ENCODE assay signal across 23 cellular contexts in genomic region chr16:3569851-3570250, GRCh38. TPM values are rescaled to one million over a fixed set of nuclear protein-coding genes. Genes with fewer than 3 reads are reported as not detected.
DNase-seq lines count a peak whose midpoint lies in the region; ATAC-seq, FAIRE-seq and TF ChIP-seq lines count a peak whose summit lies in the region.
"Had no signal": no experiment of that assay in that cellular context is flagged by ENCODE, and none has a peak within 500 bp of the region (broad histone marks: within the 10 kb centered on the region; RNA-seq: fewer than 3 reads in every experiment).

No MANE protein-coding gene starts in this region.

- H3K36me3 ChIP-seq in CD8-positive, alpha-beta T cell (ENCODE audit: insufficient read depth, low read length), result peaks cover 10% of the 10 kb centered on the region
- H3K36me3 ChIP-seq in K562 (ENCODE audit: control insufficient read depth, insufficient read depth, low read length), result no peaks in the 10 kb centered on the region
- H3K36me3 ChIP-seq in naive thymus-derived CD4-positive, alpha-beta T cell (ENCODE audit: control insufficient read depth in 2 of 3, insufficient read depth in 3 of 3, low read length in 3 of 3), result peaks cover 0 to 64% (median 14%) of the 10 kb centered on the region in 3 experiments
- no peaks in the 10 kb centered on the region for H3K36me3 ChIP-seq in SK-N-SH (replicated peaks in 1 of 2; ENCODE audit: control insufficient read depth in 1 of 2, insufficient read depth in 2 of 2, low read length in 1 of 2)
- H3K36me3 ChIP-seq: BE2C, HAP-1 had no signal

- no peaks in the 10 kb centered on the region for H3K9me2 ChIP-seq in SK-N-SH

- TF ChIP-seq POLR2A in K562 (conservative IDR thresholded peaks at IDR 0.05), result no peak

- CTCF ChIA-PET in CD4-positive, alpha-beta T cell (lab: Charles Lee), result no interaction called here
- CTCF ChIA-PET in CD8-positive, alpha-beta T cell (lab: Charles Lee), result no interaction called here
- CTCF ChIA-PET in K562 (lab: Yijun Ruan, JAX; ENCODE audit: low intra/inter-chr PET ratio), result no interaction called here
- CTCF ChIA-PET in naive thymus-derived CD4-positive, alpha-beta T cell (lab: Charles Lee), result no interaction called here
- CTCF ChIA-PET in SK-N-SH (lab: Yijun Ruan, JAX), result no interaction called here

- H4K20me1 ChIP-seq in K562 (replicated peaks; ENCODE audit: control insufficient read depth, insufficient read depth, low read length) (no peaks in the 10 kb centered on the region), SK-N-SH (ENCODE audit: insufficient read depth) (no peaks in the 10 kb centered on the region)

- no peaks in the 10 kb centered on the region for H3K27me3 ChIP-seq in CD4-positive, alpha-beta T cell (ENCODE audit: control insufficient read depth, insufficient read depth, low read length)
- H3K27me3 ChIP-seq in CD8-positive, alpha-beta T cell (ENCODE audit: insufficient read depth, low read length), result no peaks in the 10 kb centered on the region
- H3K27me3 ChIP-seq in K562 (ENCODE audit: control insufficient read depth in 2 of 2, insufficient read depth in 2 of 2, low read length in 2 of 2), result peaks cover 3% of the 10 kb centered on the region in 2 experiments; a peak in 4 of 5 replicates
- H3K27me3 ChIP-seq in naive thymus-derived CD4-positive, alpha-beta T cell (ENCODE audit: control insufficient read depth in 2 of 2, insufficient read depth in 2 of 2, low read length in 2 of 2), result no peaks in the 10 kb centered on the region
- no peaks in the 10 kb centered on the region for H3K27me3 ChIP-seq in SK-N-SH (ENCODE audit: insufficient read depth)
- H3K27me3 ChIP-seq: BE2C had no signal

- no peaks in the 10 kb centered on the region for H3F3A ChIP-seq in SK-N-SH (replicated peaks; ENCODE audit: insufficient read depth)

- intact Hi-C loops in CD4-positive, alpha-beta T cell (cut with DNase I, micrococcal nuclease), result no loop called here
- intact Hi-C loops in CD8-positive, alpha-beta T cell (cut with DNase I, micrococcal nuclease), result no loop called here
- intact Hi-C loops in K562 (cut with micrococcal nuclease), result no loop called here
- intact Hi-C loops in naive thymus-derived CD4-positive, alpha-beta T cell (cut with micrococcal nuclease), result loop anchor here in 1 of 2 donors (10.0 kb wide), 1 partner anchor 415 kb away; no protein-coding TSS in a partner anchor

- H3K27ac Mint-ChIP-seq in CD4-positive, alpha-beta T cell, result peak overlapping the region; percentile 16
- H3K27ac Mint-ChIP-seq in CD8-positive, alpha-beta T cell, result peak overlapping the region; percentile 57
- H3K27ac Mint-ChIP-seq in naive thymus-derived CD4-positive, alpha-beta T cell, result peak overlapping the region in 5 of 9 donors; percentile 38 to 77 (median 56)

- no peak overlapping the region for H3K4me3 Mint-ChIP-seq in CD4-positive, alpha-beta T cell
- H3K4me3 Mint-ChIP-seq in CD8-positive, alpha-beta T cell, result no peak overlapping the region
- H3K4me3 Mint-ChIP-seq in naive thymus-derived CD4-positive, alpha-beta T cell, result no peak overlapping the region

- H3K4me2 ChIP-seq in K562 (ENCODE audit: insufficient read depth, low read length) (no peak overlapping the region), SK-N-SH (no peak overlapping the region)

- no peak for ATAC-seq in CD4-positive, alpha-beta T cell (ENCODE audit: poor library complexity)
- ATAC-seq in CD8-positive, alpha-beta T cell, result no peak
- ATAC-seq in K562, result no peak
- ATAC-seq in naive thymus-derived CD4-positive, alpha-beta T cell, result no peak
- no peak for ATAC-seq in GM18873 (IDR thresholded peaks at IDR 0.05; ENCODE audit: low FRiP score, unreplicated experiment)

- H3K9me3 Mint-ChIP-seq in CD4-positive, alpha-beta T cell, result no peaks in the 10 kb centered on the region
- H3K9me3 Mint-ChIP-seq in CD8-positive, alpha-beta T cell, result peaks cover 9% of the 10 kb centered on the region
- peaks cover 4 to 15% (median 6%) of the 10 kb centered on the region in 11 donors for H3K9me3 Mint-ChIP-seq in naive thymus-derived CD4-positive, alpha-beta T cell

- H2AFZ ChIP-seq in K562 (ENCODE audit: low read depth, low read length) (no peak overlapping the region), SK-N-SH (ENCODE audit: low read depth) (no peak overlapping the region)

- H3K27ac ChIP-seq in CD4-positive, alpha-beta T cell (ENCODE audit: low read depth, low read length), result no peak overlapping the region
- H3K27ac ChIP-seq in CD8-positive, alpha-beta T cell (ENCODE audit: low read depth, low read length), result no peak overlapping the region
- H3K27ac ChIP-seq in K562 (ENCODE audit: extremely low read depth, low read depth, low read length) (no peak overlapping the region), SK-N-SH (ENCODE audit: low read depth in 2 of 2, low read length in 1 of 2) (no peak overlapping the region)
- H3K27ac ChIP-seq in naive thymus-derived CD4-positive, alpha-beta T cell (ENCODE audit: low read depth, low read length), result no peak overlapping the region

- in situ Hi-C loops in K562 (cut with MboI), result no loop called here

- H3K79me2 ChIP-seq in K562 (ENCODE audit: control insufficient read depth, insufficient read depth, low read length) (no peaks in the 10 kb centered on the region), SK-N-SH (ENCODE audit: insufficient read depth) (no peaks in the 10 kb centered on the region)

- POLR2A ChIA-PET in CD4-positive, alpha-beta T cell (lab: Charles Lee), result no interaction called here
- POLR2A ChIA-PET in CD8-positive, alpha-beta T cell (lab: Charles Lee), result interaction anchor here (0.6 kb wide), 1 partner anchor 390 kb away, joined by 3 read pairs; no protein-coding TSS in a partner anchor
- POLR2A ChIA-PET in K562 (lab: Yijun Ruan, JAX) (no interaction called here), SK-N-SH (lab: Yijun Ruan, JAX) (no interaction called here)
- POLR2A ChIA-PET in naive thymus-derived CD4-positive, alpha-beta T cell (lab: Charles Lee), result interaction anchor here (1.1 kb wide), 1 partner anchor 41 kb away, joined by 5 read pairs; no protein-coding TSS in a partner anchor

- TF ChIP-seq RAD21 in K562 (CRISPR knock-in tag; conservative IDR thresholded peaks at IDR 0.05 in 1 of 2, IDR thresholded peaks at IDR 0.05 in 1 of 2) (no peak), SK-N-SH (IDR thresholded peaks at IDR 0.05; ENCODE audit: low read length) (no peak)

- no peaks in the 10 kb centered on the region for H3K9me1 ChIP-seq in K562 (ENCODE audit: control insufficient read depth, insufficient read depth, low read length)

- peaks cover 32% of the 10 kb centered on the region for H3K4me1 Mint-ChIP-seq in CD4-positive, alpha-beta T cell (ENCODE audit: low read depth)
- H3K4me1 Mint-ChIP-seq in CD8-positive, alpha-beta T cell (ENCODE audit: low read depth), result peaks cover 25% of the 10 kb centered on the region
- H3K4me1 Mint-ChIP-seq in naive thymus-derived CD4-positive, alpha-beta T cell, result peaks cover 5 to 36% (median 28%) of the 10 kb centered on the region in 7 donors

- H3K4me3 ChIP-seq in CD8-positive, alpha-beta T cell (ENCODE audit: low read depth, low read length), result no peak overlapping the region
- H3K4me3 ChIP-seq in K562, result no peak overlapping the region
- H3K4me3 ChIP-seq in naive thymus-derived CD4-positive, alpha-beta T cell (ENCODE audit: low read length), result no peak overlapping the region
- no peak overlapping the region for H3K4me3 ChIP-seq in SK-N-SH (ENCODE audit: low read depth in 2 of 2, low read length in 1 of 2)
- H3K4me3 ChIP-seq: HAP-1 had no signal

- H3K27me3 Mint-ChIP-seq in CD4-positive, alpha-beta T cell, result no peaks in the 10 kb centered on the region
- H3K27me3 Mint-ChIP-seq in CD8-positive, alpha-beta T cell (ENCODE audit: low read depth), result no peaks in the 10 kb centered on the region
- no peaks in the 10 kb centered on the region for H3K27me3 Mint-ChIP-seq in naive thymus-derived CD4-positive, alpha-beta T cell
- H3K27me3 Mint-ChIP-seq: CD4-positive, CD25-positive, alpha-beta regulatory T cell had no signal

- H3K9ac ChIP-seq in K562 (ENCODE audit: insufficient read depth in 1 of 2, low read depth in 2 of 2, low read length in 2 of 2) (no peak overlapping the region), SK-N-SH (no peak overlapping the region)

- TF ChIP-seq EP300 in K562 (IDR thresholded peaks at IDR 0.05; ENCODE audit: low read length), result no peak
- TF ChIP-seq EP300 in SK-N-SH (IDR thresholded peaks at IDR 0.05; ENCODE audit: borderline replicate concordance in 1 of 2, low read depth in 1 of 2, low read length in 1 of 2), result no peak

- no peak for DNase-seq in CD4-positive, alpha-beta T cell
- DNase-seq in CD8-positive, alpha-beta T cell, result no peak
- no peak for DNase-seq in K562 (ENCODE audit: extremely low read depth in 1 of 4, low spot score in 3 of 4)
- DNase-seq in naive thymus-derived CD4-positive, alpha-beta T cell, result no peak
- DNase-seq in kidney glomerular epithelial cell (lab: John Stamatoyannopoulos, UW), result no peak
- DNase-seq in SK-N-SH, result no peak
- DNase-seq: ACHN; BE2C; C1 segment of cervical spinal cord; CD4-positive, CD25-positive, alpha-beta regulatory T cell; DMS153; DMS79; GDM1; IMR-90; KBM-7 had no signal

- FAIRE-seq in K562 (lab: Jason Lieb, UNC), result no peak
- FAIRE-seq: A204.1, GM12892, GM18507, GM19239 had no signal

- peaks cover 5% of the 10 kb centered on the region for H3K9me3 ChIP-seq in CD4-positive, alpha-beta T cell (ENCODE audit: control insufficient read depth, low read length)
- H3K9me3 ChIP-seq in CD8-positive, alpha-beta T cell (ENCODE audit: low read length), result peaks cover 5% of the 10 kb centered on the region
- peaks cover 7% of the 10 kb centered on the region for H3K9me3 ChIP-seq in K562 (replicated peaks; ENCODE audit: control insufficient read depth, insufficient read depth, low read depth, low read length)
- H3K9me3 ChIP-seq in naive thymus-derived CD4-positive, alpha-beta T cell (ENCODE audit: control insufficient read depth in 2 of 3, low read length in 3 of 3), result peaks cover 0 to 6% (median 0%) of the 10 kb centered on the region in 3 experiments
- no peaks in the 10 kb centered on the region for H3K9me3 ChIP-seq in SK-N-SH
- H3K9me3 ChIP-seq: BE2C had no signal

- peaks cover 20% of the 10 kb centered on the region for H3K4me1 ChIP-seq in CD8-positive, alpha-beta T cell (ENCODE audit: insufficient read depth, low read length)
- H3K4me1 ChIP-seq in K562 (replicated peaks in 1 of 2; ENCODE audit: control insufficient read depth in 2 of 2, insufficient read depth in 2 of 2, low read length in 2 of 2) (peaks cover 0 to 4% of the 10 kb centered on the region in 2 experiments; a peak in 3 of 5 replicates), SK-N-SH (ENCODE audit: control insufficient read depth in 1 of 2, insufficient read depth in 2 of 2, low read depth in 1 of 2, low read length in 1 of 2) (no peaks in the 10 kb centered on the region)
- H3K4me1 ChIP-seq in naive thymus-derived CD4-positive, alpha-beta T cell (ENCODE audit: control insufficient read depth in 2 of 2, insufficient read depth in 2 of 2, low read length in 2 of 2), result peaks cover under 1 to 12% of the 10 kb centered on the region in 2 donors
- H3K4me1 ChIP-seq: BE2C, HAP-1 had no signal

- no TSS peak for BruUV-seq in K562 (replicated peaks; lab: Mats Ljungman, UMichigan)

- no peak for TF ChIP-seq CTCF in CD4-positive, alpha-beta T cell (IDR thresholded peaks at IDR 0.05)
- no peak for TF ChIP-seq CTCF in CD8-positive, alpha-beta T cell (IDR thresholded peaks at IDR 0.05)
- no peak for TF ChIP-seq CTCF in K562 (IDR thresholded peaks at IDR 0.05 in 2 of 3, conservative IDR thresholded peaks at IDR 0.05 in 1 of 3; ENCODE audit: insufficient read depth in 2 of 3, low read depth in 1 of 3, low read length in 3 of 3)
- TF ChIP-seq CTCF in SK-N-SH (IDR thresholded peaks at IDR 0.05), result no peak

- peaks cover 76% of the 10 kb centered on the region for H3K36me3 Mint-ChIP-seq in CD4-positive, alpha-beta T cell (ENCODE audit: low read depth)
- H3K36me3 Mint-ChIP-seq in CD8-positive, alpha-beta T cell, result peaks cover 64% of the 10 kb centered on the region
- peaks cover 7 to 38% (median 30%) of the 10 kb centered on the region in 5 donors for H3K36me3 Mint-ChIP-seq in naive thymus-derived CD4-positive, alpha-beta T cell

- WGBS in K562 (ENCODE audit: insufficient coverage, low coverage, missing lambda C conversion rate), result 11% methylated on average over 2 of the region's 2 CpGs
- WGBS in SK-N-SH (ENCODE audit: low lambda C conversion rate), result 78% methylated on average over 2 of the region's 2 CpGs

RNA-seq across cellular contexts. Expression of gene NLRC3, which starts 7.4 kb away (rescaled TPM):
- 10 to 100 TPM; 50.4 to 51.5 TPM for total RNA-seq in CD4-positive, alpha-beta T cell
- total RNA-seq in CD8-positive, alpha-beta T cell, result 10 to 100 TPM; 39.5 to 42.9 TPM
- 0.07 TPM in 1 of 2 replicates, not detected in the other for total RNA-seq in K562 (2011; cell fraction: chromatin; rRNA removed; ENCODE audit: low replicate concordance)
- under 0.01 TPM in 1 of 2 replicates, not detected in the other for total RNA-seq in K562 (2011; cell fraction: nucleolus; rRNA removed)
- total RNA-seq in K562 (2011; cell fraction: nucleoplasm; rRNA removed), result not detected in 2 replicates
- total RNA-seq in K562 (2014; rRNA removed) (not detected in 2 replicates), K562 (2014; rRNA removed; fragmentation: Illumina TruSeq; extraction: Trizol) (not detected in 2 replicates), K562 (2015; rRNA removed; fragmentation: Illumina TruSeq; extraction: Trizol) (not detected in 2 replicates), K562 (2021) (0.13 and 0.22 TPM in 2 replicates)
- polyA plus RNA-seq in K562 (2011; rRNA removed) (0.03 TPM in 1 of 2 replicates, not detected in the other), K562 (2014; fragmentation: Illumina TruSeq; extraction: Trizol) (not detected in 2 replicates), K562 (2014; fragmentation: Nextera tagmentation; extraction: Ambion mirVana) (under 1 TPM; 0.03 to 0.04 TPM), K562 (2014; rRNA removed) (0.03 TPM in 1 of 2 replicates, not detected in the other), SK-N-SH (2012; rRNA removed) (not detected in 2 replicates)
- polyA plus RNA-seq in K562 (2011; cell fraction: cytosol; rRNA removed), result 0.03 TPM in 1 of 2 replicates, not detected in the other
- polyA plus RNA-seq in K562 (2011; cell fraction: nucleus; rRNA removed), result 0.09 TPM in 1 of 2 replicates, not detected in the other
- polyA plus RNA-seq in K562 (2012), result 0.08 and 0.10 TPM in 2 replicates
- not detected in 2 replicates for polyA minus RNA-seq in K562 (2011; rRNA and poly(A)+ RNA removed)
- polyA minus RNA-seq in K562 (2011; cell fraction: cytosol; rRNA and poly(A)+ RNA removed), result not detected in 2 replicates
- polyA minus RNA-seq in K562 (2011; cell fraction: nucleus; rRNA and poly(A)+ RNA removed), result under 0.01 TPM in 2 replicates
- total RNA-seq in naive thymus-derived CD4-positive, alpha-beta T cell, result 10 to 100 TPM; 64.1 to 91.3 (median 87.3) TPM
- polyA plus RNA-seq in naive thymus-derived CD4-positive, alpha-beta T cell, result 10 to 100 TPM; 22.2 to 40.1 TPM
- polyA plus RNA-seq in SK-N-SH (2012; cell fraction: cytosol; rRNA removed), result under 0.01 TPM in 1 of 2 replicates, not detected in the other
- polyA plus RNA-seq in SK-N-SH (2012; cell fraction: nucleus; rRNA removed), result 0.02 TPM in 1 of 2 replicates, not detected in the other
- total RNA-seq: H4, HT-29, IMR-90 had no signal
- polyA plus RNA-seq: IMR-90 had no signal

RNA-seq across cellular contexts. Expression of gene SLX4, which starts 41.6 kb away (rescaled TPM):
- 1 to 10 TPM; 5.1 to 5.2 TPM for total RNA-seq in CD4-positive, alpha-beta T cell
- 1 to 10 TPM; 5.1 to 5.2 TPM for total RNA-seq in CD8-positive, alpha-beta T cell
- total RNA-seq in K562 (2011; cell fraction: chromatin; rRNA removed; ENCODE audit: low replicate concordance), result 42.3 and 52.6 TPM in 2 replicates
- 26.5 and 28.5 TPM in 2 replicates for total RNA-seq in K562 (2011; cell fraction: nucleolus; rRNA removed)
- 31.7 and 33.4 TPM in 2 replicates for total RNA-seq in K562 (2011; cell fraction: nucleoplasm; rRNA removed)
- 3.8 and 4.1 TPM in 2 replicates for total RNA-seq in K562 (2014; rRNA removed)
- total RNA-seq in K562 (2014; rRNA removed; fragmentation: Illumina TruSeq; extraction: Trizol), result 3.2 and 3.5 TPM in 2 replicates
- 3.7 and 4.2 TPM in 2 replicates for total RNA-seq in K562 (2015; rRNA removed; fragmentation: Illumina TruSeq; extraction: Trizol)
- 6.7 and 7.9 TPM in 2 replicates for total RNA-seq in K562 (2021)
- 2.7 and 3.0 TPM in 2 replicates for polyA plus RNA-seq in K562 (2011; rRNA removed)
- 1.8 and 2.5 TPM in 2 replicates for polyA plus RNA-seq in K562 (2011; cell fraction: cytosol; rRNA removed)
- 7.4 and 14.9 TPM in 2 replicates for polyA plus RNA-seq in K562 (2011; cell fraction: nucleus; rRNA removed)
- polyA plus RNA-seq in K562 (2012), result 3.5 and 3.9 TPM in 2 replicates
- 4.8 and 6.1 TPM in 2 replicates for polyA plus RNA-seq in K562 (2014; fragmentation: Illumina TruSeq; extraction: Trizol)
- under 1 TPM; 0.29 to 0.45 TPM for polyA plus RNA-seq in K562 (2014; fragmentation: Nextera tagmentation; extraction: Ambion mirVana)
- polyA plus RNA-seq in K562 (2014; rRNA removed), result 4.0 and 4.3 TPM in 2 replicates
- polyA minus RNA-seq in K562 (2011; rRNA and poly(A)+ RNA removed), result 6.1 and 6.6 TPM in 2 replicates
- 3.5 and 4.3 TPM in 2 replicates for polyA minus RNA-seq in K562 (2011; cell fraction: cytosol; rRNA and poly(A)+ RNA removed)
- polyA minus RNA-seq in K562 (2011; cell fraction: nucleus; rRNA and poly(A)+ RNA removed), result 5.8 and 8.0 TPM in 2 replicates
- 10 to 100 TPM in 1 of 5 experiments, 1 to 10 TPM in 4; 7.1 to 12.5 (median 8.5) TPM for total RNA-seq in naive thymus-derived CD4-positive, alpha-beta T cell
- 1 to 10 TPM in 1 of 2 donors, under 1 TPM in 1; 0.89 to 1.2 TPM for polyA plus RNA-seq in naive thymus-derived CD4-positive, alpha-beta T cell
- polyA plus RNA-seq in SK-N-SH (2012; rRNA removed), result 1.9 and 2.1 TPM in 2 replicates
- polyA plus RNA-seq in SK-N-SH (2012; cell fraction: cytosol; rRNA removed), result 0.72 and 0.84 TPM in 2 replicates
- 8.1 and 10.3 TPM in 2 replicates for polyA plus RNA-seq in SK-N-SH (2012; cell fraction: nucleus; rRNA removed)

Comparison
In these comparisons a context has a peak if more than half of its experiments do, and no peak if none do; other contexts are left out.
1. RNA of gene NLRC3, which starts 7.4 kb away (total RNA-seq): 64.1 to 91.3 TPM in naive thymus-derived CD4-positive, alpha-beta T cell, 50.4 to 51.5 TPM in CD4-positive, alpha-beta T cell and 39.5 to 42.9 TPM in CD8-positive, alpha-beta T cell; under 0.01 to 0.22 TPM in K562; every median in the first group is over 10 times any median in the second.
2. POLR2A ChIA-PET loops: an anchor here in CD8-positive, alpha-beta T cell (0.6 kb wide) and naive thymus-derived CD4-positive, alpha-beta T cell (1.1 kb wide); none called in CD4-positive, alpha-beta T cell, K562 and SK-N-SH.
3. Peak in every context shown above with its lines, with median percentiles within 50 percentile points of each other: H3K27ac Mint-ChIP-seq.